Comparison of ENCODE assay signal across 17 cellular contexts in genomic region chr17:77180503-77181330, GRCh38. TPM values are rescaled to one million over a fixed set of nuclear protein-coding genes. Genes with fewer than 3 reads are reported as not detected.
DNase-seq lines count a peak whose midpoint lies in the region; TF ChIP-seq lines count a peak whose summit lies in the region.
"Had no signal": no experiment of that assay in that cellular context is flagged by ENCODE, and none has a peak within 500 bp of the region (broad histone marks: within the 10 kb centered on the region; RNA-seq: fewer than 3 reads in every experiment).

No MANE protein-coding gene starts in this region.

- peaks cover 15% of the 10 kb centered on the region for H3F3A ChIP-seq in neural progenitor cell (ENCODE audit: low read depth)

- H3K27me3 Mint-ChIP-seq in T-helper 1 cell treated with Interleukin-12 subunit alpha and Interleukin-12 subunit beta and Interleukin-4 antibody, amounts not matched to agents 30 μg/mL and 1 μg/mL, for 36 hours (ENCODE audit: low read depth) = no peaks in the 10 kb centered on the region
- H3K27me3 Mint-ChIP-seq in neural progenitor cell (ENCODE audit: insufficient read depth, low read depth) = no peaks in the 10 kb centered on the region

- H2AFZ ChIP-seq in neural progenitor cell (replicated peaks) = no peak overlapping the region
- H2AFZ ChIP-seq: parathyroid adenoma had no signal

- peaks cover 63% of the 10 kb centered on the region for H3K4me1 ChIP-seq in neural progenitor cell

- H3K4me3 ChIP-seq in neural progenitor cell = no peak overlapping the region
- H3K4me3 ChIP-seq: BLaER1, SJSA1, skin epidermis had no signal

- no peak for TF ChIP-seq POLR2A in erythroblast (IDR thresholded peaks at IDR 0.05; ENCODE audit: low read length)

- H3K9me3 ChIP-seq in neural progenitor cell (ENCODE audit: low read depth) = no peaks in the 10 kb centered on the region
- H3K9me3 ChIP-seq: SJSA1 had no signal

- DNase-seq in T-helper 1 cell (no peak), HuH-7.5 (ENCODE audit: low spot score) (peak; percentile 19), caudate nucleus (lab: John Stamatoyannopoulos, UW) (peak in 1 of 61 donors; percentile 8), neural progenitor cell (ENCODE audit: low spot score) (no peak), erythroblast (lab: John Stamatoyannopoulos, UW) (no peak), COLO668 (lab: John Stamatoyannopoulos, UW; ENCODE audit: unreplicated experiment) (no peak), NCI-H510A treated with DMSO at 0.1 percent for 48 hours (lab: John Stamatoyannopoulos, UW) (no peak)
- DNase-seq: activated naive CD4-positive, alpha-beta T cell; IMR-90; NCI-H2029 treated with DMSO at 0.1 percent for 48 hours; NCI-H524 had no signal

- no peak overlapping the region for H3K9ac ChIP-seq in neural progenitor cell
- H3K9ac ChIP-seq: BLaER1, parathyroid adenoma had no signal

- no peak for TF ChIP-seq CTCF in neural progenitor cell (IDR thresholded peaks at IDR 0.05)

- no peaks in the 10 kb centered on the region for H3K36me3 ChIP-seq in neural progenitor cell

- peak overlapping the region; percentile 52 for H3K27ac Mint-ChIP-seq in T-helper 1 cell treated with Interleukin-12 subunit alpha and Interleukin-12 subunit beta and Interleukin-4 antibody, amounts not matched to agents 30 μg/mL and 1 μg/mL, for 36 hours
- peak overlapping the region; percentile 89 for H3K27ac Mint-ChIP-seq in neural progenitor cell

- H3K27ac ChIP-seq in caudate nucleus (ENCODE audit: low read depth, low read length) (peak overlapping the region; percentile 38), neural progenitor cell (no peak overlapping the region)
- H3K27ac ChIP-seq: 22Rv1, BLaER1, parathyroid adenoma, SJSA1 had no signal

- peaks cover 11% of the 10 kb centered on the region for H3K36me3 Mint-ChIP-seq in T-helper 1 cell treated with Interleukin-12 subunit alpha and Interleukin-12 subunit beta and Interleukin-4 antibody, amounts not matched to agents 30 μg/mL and 1 μg/mL, for 36 hours (ENCODE audit: low read depth)
- H3K36me3 Mint-ChIP-seq in neural progenitor cell = peaks cover 25% of the 10 kb centered on the region

- H3K79me2 ChIP-seq in neural progenitor cell (ENCODE audit: low read depth) = peaks cover 98% of the 10 kb centered on the region

- H3K4me3 Mint-ChIP-seq in T-helper 1 cell treated with Interleukin-12 subunit alpha and Interleukin-12 subunit beta and Interleukin-4 antibody, amounts not matched to agents 30 μg/mL and 1 μg/mL, for 36 hours = no peak overlapping the region
- H3K4me3 Mint-ChIP-seq in neural progenitor cell = no peak overlapping the region

- H3K4me2 ChIP-seq in neural progenitor cell = no peak overlapping the region
- H3K4me2 ChIP-seq: BLaER1 had no signal

- peaks cover 38% of the 10 kb centered on the region for H4K20me1 ChIP-seq in neural progenitor cell (ENCODE audit: low read depth)

- H3K4me1 Mint-ChIP-seq in T-helper 1 cell treated with Interleukin-12 subunit alpha and Interleukin-12 subunit beta and Interleukin-4 antibody, amounts not matched to agents 30 μg/mL and 1 μg/mL, for 36 hours (ENCODE audit: low read depth) = peaks cover 26% of the 10 kb centered on the region
- H3K4me1 Mint-ChIP-seq in neural progenitor cell = peaks cover 21% of the 10 kb centered on the region

- no peaks in the 10 kb centered on the region for H3K27me3 ChIP-seq in neural progenitor cell
- H3K27me3 ChIP-seq: BLaER1, SJSA1 had no signal

- H3K9me3 Mint-ChIP-seq in T-helper 1 cell treated with Interleukin-12 subunit alpha and Interleukin-12 subunit beta and Interleukin-4 antibody, amounts not matched to agents 30 μg/mL and 1 μg/mL, for 36 hours = no peaks in the 10 kb centered on the region
- H3K9me3 Mint-ChIP-seq in neural progenitor cell = peaks cover 14% of the 10 kb centered on the region

RNA-seq across cellular contexts. Expression of gene SEC14L1, which starts 39.9 kb away (rescaled TPM):
- 60.6 and 75.0 TPM in 2 replicates for total RNA-seq in neural progenitor cell (ENCODE audit: low replicate concordance)
